In genomic region chrX:118540342-118540741, GRCh38 we compare ENCODE assay signal across 35 cellular contexts.
"Had no signal": no experiment of that assay in that cellular context is flagged by ENCODE, and none has a peak within 500 bp of the region (broad histone marks: within the 10 kb centered on the region; RNA-seq: fewer than 3 reads in every experiment).

No MANE protein-coding gene starts in this region.

- H3K9me3 Mint-ChIP-seq: activated B cell treated with CpG ODN at 0.5 μM for 24 hours; activated CD4-positive, alpha-beta memory T cell treated with anti-CD3 and anti-CD28 coated beads for 36 hours; activated CD4-positive, alpha-beta T cell treated with anti-CD3 and anti-CD28 coated beads, Interleukin-2, amount 10 ng/mL, durations not matched to agents 24 days and 14 days; activated naive CD4-positive, alpha-beta T cell treated with anti-CD3 and anti-CD28 coated beads, Interleukin-2, amount 10 ng/mL, durations not matched to agents 7 days and 5 days; activated naive CD4-positive, alpha-beta T cell treated with anti-CD3 and anti-CD28 coated beads, Interleukin-2, amount 50 U/mL, for 24 hours; activated naive CD8-positive, alpha-beta T cell treated with anti-CD3 and anti-CD28 coated beads, Interleukin-2, amount 10 ng/mL, durations not matched to agents 7 days and 5 days; activated naive CD8-positive, alpha-beta T cell treated with anti-CD3 and anti-CD28 coated beads, Interleukin-2, amount 50 U/mL, for 24 hours; activated T-cell treated with anti-CD3 and anti-CD28 coated beads, Interleukin-2, amount 50 U/mL, for 4 hours; activated T-helper 2 cell treated with anti-CD3 and anti-CD28 coated beads, Interferon-gamma antibody, Interleukin-2, Interleukin-4, amounts not matched to agents 10 μg/mL and 5 μg/mL and 100 μg/mL, durations not matched to agents 14 hours and 24 hours and 36 hours; T-helper 1 cell treated with Interleukin-12 subunit alpha and Interleukin-12 subunit beta and Interleukin-4 antibody, amounts not matched to agents 30 μg/mL and 1 μg/mL, for 36 hours; T-helper 2 cell treated with Interferon-gamma antibody and Interleukin-4, amounts not matched to agents 5 μg/mL and 100 μg/mL, for 36 hours had no signal

- H3K27ac Mint-ChIP-seq: activated B cell treated with CpG ODN at 0.5 μM for 24 hours; activated CD4-positive, alpha-beta memory T cell treated with anti-CD3 and anti-CD28 coated beads for 36 hours; activated CD8-positive, alpha-beta memory T cell treated with anti-CD3 and anti-CD28 coated beads, Interleukin-2, amount 10 ng/mL, durations not matched to agents 7 days and 5 days; activated CD8-positive, alpha-beta T cell treated with anti-CD3 and anti-CD28 coated beads, Interleukin-2, amount 10 ng/mL, durations not matched to agents 7 days and 5 days; activated naive CD4-positive, alpha-beta T cell treated with anti-CD3 and anti-CD28 coated beads, Interleukin-2, amount 10 ng/mL, durations not matched to agents 7 days and 5 days; activated naive CD8-positive, alpha-beta T cell treated with anti-CD3 and anti-CD28 coated beads, Interleukin-2, amount 10 ng/mL, durations not matched to agents 7 days and 5 days; activated naive CD8-positive, alpha-beta T cell treated with anti-CD3 and anti-CD28 coated beads, Interleukin-2, amount 50 U/mL, for 24 hours; activated T-helper 2 cell treated with anti-CD3 and anti-CD28 coated beads, Interferon-gamma antibody, Interleukin-2, Interleukin-4, amounts not matched to agents 10 μg/mL and 5 μg/mL and 100 μg/mL, durations not matched to agents 14 hours and 24 hours and 36 hours; T-helper 1 cell treated with Interleukin-12 subunit alpha and Interleukin-12 subunit beta and Interleukin-4 antibody, amounts not matched to agents 30 μg/mL and 1 μg/mL, for 36 hours; T-helper 2 cell treated with Interferon-gamma antibody and Interleukin-4, amounts not matched to agents 5 μg/mL and 100 μg/mL, for 36 hours had no signal

- H3K4me1 ChIP-seq: body of pancreas, breast epithelium had no signal

- H3K27me3 ChIP-seq: ascending aorta, body of pancreas, brain microvascular endothelial cell, breast epithelium had no signal

- FAIRE-seq: TTC549 had no signal

- H3K27ac ChIP-seq: body of pancreas, brain microvascular endothelial cell, breast epithelium, coronary artery, VCaP had no signal

- H3K4me3 Mint-ChIP-seq: activated B cell treated with CpG ODN at 0.5 μM for 24 hours; activated CD4-positive, alpha-beta memory T cell treated with anti-CD3 and anti-CD28 coated beads for 36 hours; activated CD4-positive, alpha-beta T cell treated with anti-CD3 and anti-CD28 coated beads, Interleukin-2, amount 10 ng/mL, durations not matched to agents 24 days and 14 days; activated CD8-positive, alpha-beta memory T cell treated with anti-CD3 and anti-CD28 coated beads, Interleukin-2, amount 10 ng/mL, durations not matched to agents 7 days and 5 days; activated CD8-positive, alpha-beta T cell treated with anti-CD3 and anti-CD28 coated beads, Interleukin-2, amount 10 ng/mL, durations not matched to agents 7 days and 5 days; activated naive CD4-positive, alpha-beta T cell treated with anti-CD3 and anti-CD28 coated beads, Interleukin-2, amount 10 ng/mL, durations not matched to agents 7 days and 5 days; activated naive CD4-positive, alpha-beta T cell treated with anti-CD3 and anti-CD28 coated beads, Interleukin-2, amount 50 U/mL, for 24 hours; activated naive CD8-positive, alpha-beta T cell treated with anti-CD3 and anti-CD28 coated beads, Interleukin-2, amount 10 ng/mL, durations not matched to agents 7 days and 5 days; activated naive CD8-positive, alpha-beta T cell treated with anti-CD3 and anti-CD28 coated beads, Interleukin-2, amount 50 U/mL, for 24 hours; activated T-cell treated with anti-CD3 and anti-CD28 coated beads, Interleukin-2, amount 50 U/mL, for 4 hours; T-helper 1 cell treated with Interleukin-12 subunit alpha and Interleukin-12 subunit beta and Interleukin-4 antibody, amounts not matched to agents 30 μg/mL and 1 μg/mL, for 36 hours; T-helper 2 cell treated with Interferon-gamma antibody and Interleukin-4, amounts not matched to agents 5 μg/mL and 100 μg/mL, for 36 hours had no signal

- H3K9me3 ChIP-seq: ascending aorta, body of pancreas, breast epithelium had no signal

- H3K27me3 Mint-ChIP-seq: activated B cell treated with CpG ODN at 0.5 μM for 24 hours; activated CD4-positive, alpha-beta memory T cell treated with anti-CD3 and anti-CD28 coated beads for 36 hours; activated CD4-positive, alpha-beta T cell treated with anti-CD3 and anti-CD28 coated beads, Interleukin-2, amount 10 ng/mL, durations not matched to agents 24 days and 14 days; activated CD8-positive, alpha-beta memory T cell treated with anti-CD3 and anti-CD28 coated beads, Interleukin-2, amount 10 ng/mL, durations not matched to agents 7 days and 5 days; activated naive CD4-positive, alpha-beta T cell treated with anti-CD3 and anti-CD28 coated beads, Interleukin-2, amount 10 ng/mL, durations not matched to agents 7 days and 5 days; activated naive CD4-positive, alpha-beta T cell treated with anti-CD3 and anti-CD28 coated beads, Interleukin-2, amount 50 U/mL, for 24 hours; activated naive CD8-positive, alpha-beta T cell treated with anti-CD3 and anti-CD28 coated beads, Interleukin-2, amount 10 ng/mL, durations not matched to agents 7 days and 5 days; activated naive CD8-positive, alpha-beta T cell treated with anti-CD3 and anti-CD28 coated beads, Interleukin-2, amount 50 U/mL, for 24 hours had no signal

- DNase-seq: activated B cell treated with CpG ODN at 0.5 μM for 24 hours; activated CD4-positive, alpha-beta memory T cell treated with anti-CD3 and anti-CD28 coated beads for 36 hours; activated CD4-positive, alpha-beta T cell treated with anti-CD3 and anti-CD28 coated beads for 4 hours; activated CD4-positive, alpha-beta T cell treated with anti-CD3 and anti-CD28 coated beads, Interleukin-2, amount 10 ng/mL, durations not matched to agents 24 days and 14 days; activated CD4-positive, alpha-beta T cell treated with anti-CD3 and anti-CD28 coated beads, Interleukin-2, amount 50 U/mL, for 1 hour; activated CD4-positive, alpha-beta T cell treated with anti-CD3 and anti-CD28 coated beads, Interleukin-2, amount 50 U/mL, for 4 hours; activated CD4-positive, CD25-positive, alpha-beta regulatory T cell treated with anti-CD3 and anti-CD28 coated beads, Interleukin-2, amount 50 U/mL, for 72 hours; activated CD8-positive, alpha-beta memory T cell treated with anti-CD3 and anti-CD28 coated beads for 24 hours; activated CD8-positive, alpha-beta memory T cell treated with anti-CD3 and anti-CD28 coated beads, Interleukin-2, amount 10 ng/mL, durations not matched to agents 7 days and 5 days; activated CD8-positive, alpha-beta memory T cell treated with anti-CD3 and anti-CD28 coated beads, Interleukin-2, amount 50 U/mL, for 48 hours; activated CD8-positive, alpha-beta T cell treated with anti-CD3 and anti-CD28 coated beads, Interleukin-2, amount 10 ng/mL, durations not matched to agents 7 days and 5 days; activated effector memory CD4-positive, alpha-beta T cell treated with Interleukin-2 at 50 U/mL for 16 hours; activated gamma-delta T cell; activated naive CD4-positive, alpha-beta T cell treated with anti-CD3 and anti-CD28 coated beads, Interleukin-2, amount 10 ng/mL, durations not matched to agents 7 days and 5 days; activated naive CD8-positive, alpha-beta T cell treated with anti-CD3 and anti-CD28 coated beads, Interleukin-2, amount 10 ng/mL, durations not matched to agents 7 days and 5 days; activated naive CD8-positive, alpha-beta T cell treated with anti-CD3 and anti-CD28 coated beads, Interleukin-2, amount 50 U/mL, for 24 hours; activated T-cell treated with anti-CD3 and anti-CD28 coated beads, Interleukin-2, amount 50 U/mL, for 1 hour; activated T-cell treated with anti-CD3 and anti-CD28 coated beads, Interleukin-2, amount 50 U/mL, for 4 hours; amygdala; anterior cingulate cortex; body of pancreas; brain microvascular endothelial cell; central memory CD4-positive, alpha-beta T cell; T-helper 1 cell; T-helper 2 cell; T-helper 9 cell had no signal

- ATAC-seq: activated CD8-positive, alpha-beta memory T cell treated with anti-CD3 and anti-CD28 coated beads, Interleukin-2, amount 10 ng/mL, durations not matched to agents 7 days and 5 days; activated CD8-positive, alpha-beta T cell treated with anti-CD3 and anti-CD28 coated beads, Interleukin-2, amount 10 ng/mL, durations not matched to agents 7 days and 5 days; activated naive CD8-positive, alpha-beta T cell treated with anti-CD3 and anti-CD28 coated beads, Interleukin-2, amount 50 U/mL, for 24 hours; activated T-cell treated with anti-CD3 and anti-CD28 coated beads, Interleukin-2, amount 50 U/mL, for 4 hours; body of pancreas had no signal

- H3K4me3 ChIP-seq: ascending aorta, body of pancreas, breast epithelium, coronary artery had no signal

- H3K36me3 Mint-ChIP-seq: activated naive CD4-positive, alpha-beta T cell treated with anti-CD3 and anti-CD28 coated beads, Interleukin-2, amount 50 U/mL, for 24 hours had no signal

- H3K36me3 ChIP-seq: ascending aorta, brain microvascular endothelial cell, breast epithelium had no signal
